Comparison of ENCODE assay signal across 27 cellular contexts in genomic region chr4:110025057-110025456, GRCh38.
DNase-seq lines count a peak whose midpoint lies in the region; ATAC-seq, FAIRE-seq and TF ChIP-seq lines count a peak whose summit lies in the region.
"Had no signal": no experiment of that assay in that cellular context is flagged by ENCODE, and none has a peak within 500 bp of the region (broad histone marks: within the 10 kb centered on the region; RNA-seq: fewer than 3 reads in every experiment).

No MANE protein-coding gene starts in this region.

- H3K9me3 Mint-ChIP-seq in astrocyte (ENCODE audit: unreplicated experiment), result no peaks in the 10 kb centered on the region
- peaks cover 5% of the 10 kb centered on the region for H3K9me3 Mint-ChIP-seq in nephron
- H3K9me3 Mint-ChIP-seq: CD4-positive, alpha-beta memory T cell; CD8-positive, alpha-beta memory T cell had no signal

- intact Hi-C loops in left lung (cut with DNase I), result no loop called here

- no peaks in the 10 kb centered on the region for H3K36me3 ChIP-seq in astrocyte (ENCODE audit: insufficient read depth, low read length)
- no peaks in the 10 kb centered on the region for H3K36me3 ChIP-seq in left lung
- H3K36me3 ChIP-seq: BE2C, BLaER1 had no signal

- H3K36me3 Mint-ChIP-seq in astrocyte (ENCODE audit: low read depth, unreplicated experiment) (no peaks in the 10 kb centered on the region), nephron (ENCODE audit: low read depth) (no peaks in the 10 kb centered on the region)
- H3K36me3 Mint-ChIP-seq: CD4-positive, alpha-beta memory T cell; CD4-positive, CD25-positive, alpha-beta regulatory T cell; CD8-positive, alpha-beta memory T cell had no signal

- peak; percentile 3 for DNase-seq in LNCaP clone FGC (ENCODE audit: low read depth)
- peak; percentile 14 for DNase-seq in astrocyte (ENCODE audit: low read depth)
- peak; percentile 32 for DNase-seq in retina
- no peak for DNase-seq in DMS53 treated with DMSO at 0.1 percent for 48 hours (lab: John Stamatoyannopoulos, UW; ENCODE audit: unreplicated experiment)
- no peak for DNase-seq in left lung
- no peak for DNase-seq in stimulated activated CD4-positive, alpha-beta T cell treated with anti-CD3 and anti-CD28 coated beads, Interleukin-2, amount 100 ng/mL, for 24 hours
- no peak for DNase-seq in NCI-H187 (lab: John Stamatoyannopoulos, UW)
- DNase-seq: 8988T; ACHN; BE2C; C1 segment of cervical spinal cord; CD4-positive, alpha-beta memory T cell; CD4-positive, CD25-positive, alpha-beta regulatory T cell; CD8-positive, alpha-beta memory T cell; COR-L47; DMS 273 treated with DMSO at 0.1 percent for 48 hours; DMS153; DMS53; DMS79 treated with DMSO at 0.1 percent for 48 hours; GF-D8 had no signal

- H3K27me3 ChIP-seq in astrocyte (ENCODE audit: insufficient read depth, low read length) (no peaks in the 10 kb centered on the region), left lung (peaks cover 3 to 14% of the 10 kb centered on the region in 2 donors)
- H3K27me3 ChIP-seq: BLaER1 had no signal

- H3K27me3 Mint-ChIP-seq in astrocyte (ENCODE audit: low read depth, unreplicated experiment) (peaks cover 4% of the 10 kb centered on the region), nephron (ENCODE audit: low read depth) (peaks cover 10% of the 10 kb centered on the region)

- no peak overlapping the region for H2AFZ ChIP-seq in astrocyte (ENCODE audit: low read depth, low read length)

- H3K4me2 ChIP-seq in astrocyte (ENCODE audit: low read length), result no peak overlapping the region
- H3K4me2 ChIP-seq: BLaER1 had no signal

- FAIRE-seq in astrocyte (lab: Jason Lieb, UNC), result no peak
- FAIRE-seq: A204.1, G401.6, GM12891, GM19239 had no signal

- no peak for ATAC-seq in left lung

- H3K4me1 Mint-ChIP-seq in astrocyte (ENCODE audit: low read depth, unreplicated experiment) (peaks cover 7% of the 10 kb centered on the region), nephron (peaks cover 47% of the 10 kb centered on the region)

- no peaks in the 10 kb centered on the region for H3K79me2 ChIP-seq in astrocyte (ENCODE audit: insufficient read depth, low read length)

- no peak overlapping the region for H3K27ac ChIP-seq in astrocyte (ENCODE audit: low read depth, low read length)
- no peak overlapping the region for H3K27ac ChIP-seq in left lung
- H3K27ac ChIP-seq: BLaER1 had no signal

- no peaks in the 10 kb centered on the region for H4K20me1 ChIP-seq in astrocyte (ENCODE audit: insufficient read depth, low read length)
- H4K20me1 ChIP-seq: BLaER1 had no signal

- no peak overlapping the region for H3K27ac Mint-ChIP-seq in astrocyte (ENCODE audit: unreplicated experiment)
- H3K27ac Mint-ChIP-seq in nephron, result peak overlapping the region; percentile 19 to 77 (median 47)
- H3K27ac Mint-ChIP-seq: CD14-positive monocyte; CD4-positive, alpha-beta memory T cell; CD4-positive, CD25-positive, alpha-beta regulatory T cell had no signal

- no peak overlapping the region for H3K4me3 Mint-ChIP-seq in astrocyte (ENCODE audit: unreplicated experiment)
- H3K4me3 Mint-ChIP-seq in nephron, result no peak overlapping the region
- H3K4me3 Mint-ChIP-seq: CD4-positive, alpha-beta memory T cell; CD4-positive, CD25-positive, alpha-beta regulatory T cell; CD8-positive, alpha-beta memory T cell had no signal

- no peak overlapping the region for H3K4me3 ChIP-seq in LNCaP clone FGC (ENCODE audit: low read depth, low read length)
- H3K4me3 ChIP-seq in astrocyte (ENCODE audit: insufficient read depth, low read depth, low read length), result no peak overlapping the region
- no peak overlapping the region for H3K4me3 ChIP-seq in left lung
- H3K4me3 ChIP-seq: BLaER1 had no signal

- no peak overlapping the region for H3K9ac ChIP-seq in astrocyte (ENCODE audit: low read length)
- H3K9ac ChIP-seq: BLaER1 had no signal

- TF ChIP-seq CTCF in LNCaP clone FGC (IDR thresholded peaks at IDR 0.05; ENCODE audit: control insufficient read depth, extremely low read depth, insufficient read depth) (no peak), astrocyte (IDR thresholded peaks at IDR 0.05; ENCODE audit: insufficient read depth, low read depth, low read length) (no peak), nephron (IDR thresholded peaks at IDR 0.05; ENCODE audit: unreplicated experiment in 3 of 3) (no peak), left lung (IDR thresholded peaks at IDR 0.05) (no peak)

- H3K4me1 ChIP-seq in astrocyte (ENCODE audit: insufficient read depth, low read length) (peaks cover 3% of the 10 kb centered on the region), left lung (no peaks in the 10 kb centered on the region)
- H3K4me1 ChIP-seq: BE2C had no signal

- H3K9me3 ChIP-seq in astrocyte (ENCODE audit: insufficient read depth, low read depth, low read length) (no peaks in the 10 kb centered on the region), left lung (no peaks in the 10 kb centered on the region)
- H3K9me3 ChIP-seq: BE2C, BLaER1 had no signal

Comparison
In these comparisons a context has a peak if more than half of its experiments do, and no peak if none do; other contexts are left out.
1. DNase-seq: peak in LNCaP clone FGC (single experiment), astrocyte (single experiment) and retina (single experiment); none in DMS53 treated with DMSO at 0.1 percent for 48 hours (single experiment), left lung (0 of 2), stimulated activated CD4-positive, alpha-beta T cell treated with anti-CD3 and anti-CD28 coated beads, Interleukin-2, amount 100 ng/mL, for 24 hours (0 of 2) and NCI-H187 (0 of 2).